ENCODE assay signal across 8 cellular contexts in genomic region chr3:53348118-53348517, GRCh38. TPM values are rescaled to one million over a fixed set of nuclear protein-coding genes. Genes with fewer than 3 reads are reported as not detected.
DNase-seq lines count a peak whose midpoint lies in the region; ATAC-seq and TF ChIP-seq lines count a peak whose summit lies in the region.
"Not testable (repeated sequence)": the region's sequence is repeated elsewhere in the genome, so short reads cannot be mapped to it uniquely, and the experiment has no call there.

No MANE protein-coding gene starts in this region.

- in situ Hi-C loops in gastrocnemius medialis (cut with MboI; ENCODE audit: low sequenced_read_pairs in 4 of 4), result loop anchor here in 1 of 4 donors (25.0 kb wide), 1 partner anchor 539 kb away; the partner anchor contains the start of genes ACTR8 and SELENOK

- H3K4me1 Mint-ChIP-seq in activated T-cell treated with anti-CD3 and anti-CD28 coated beads, Interleukin-2, amount 50 U/mL, for 24 hours (ENCODE audit: low read depth), result peaks cover 28% of the 10 kb centered on the region
- H3K4me1 Mint-ChIP-seq in central memory CD8-positive, alpha-beta T cell, result peaks cover 32% of the 10 kb centered on the region
- peaks cover 17% of the 10 kb centered on the region for H3K4me1 Mint-ChIP-seq in glutamatergic neuron (ENCODE audit: low read depth, unreplicated experiment)

- H3K36me3 Mint-ChIP-seq in activated T-cell treated with anti-CD3 and anti-CD28 coated beads, Interleukin-2, amount 50 U/mL, for 24 hours (ENCODE audit: low read depth), result peaks cover 37% of the 10 kb centered on the region
- peaks cover 15% of the 10 kb centered on the region for H3K36me3 Mint-ChIP-seq in central memory CD8-positive, alpha-beta T cell (ENCODE audit: insufficient read depth)
- H3K36me3 Mint-ChIP-seq in glutamatergic neuron (ENCODE audit: unreplicated experiment), result not testable (repeated sequence)

- not testable (repeated sequence) for H3K27me3 ChIP-seq in NT2/D1 (ENCODE audit: insufficient read depth, insufficient read length); mononuclear cell (ENCODE audit: insufficient read depth, low read length); gastrocnemius medialis; uterus

- H3K27ac ChIP-seq in gastrocnemius medialis (peak overlapping the region; percentile 97 to 99 (median 98)), uterus (peak overlapping the region; percentile 92 to 94)

- H3K27me3 Mint-ChIP-seq in activated T-cell treated with anti-CD3 and anti-CD28 coated beads, Interleukin-2, amount 50 U/mL, for 24 hours; central memory CD8-positive, alpha-beta T cell; glutamatergic neuron (ENCODE audit: unreplicated experiment): not testable (repeated sequence)

- ATAC-seq in central memory CD8-positive, alpha-beta T cell (replicated peaks; ENCODE audit: extremely low read depth, poor library complexity, severe bottlenecking); gastrocnemius medialis: not testable (repeated sequence)

- H3K36me3 ChIP-seq in ES-I3 (ENCODE audit: insufficient read depth, low read length); uterus: not testable (repeated sequence)
- peaks cover 14% of the 10 kb centered on the region for H3K36me3 ChIP-seq in NT2/D1 (ENCODE audit: insufficient read depth, insufficient read length, low read length)
- H3K36me3 ChIP-seq in gastrocnemius medialis, result peaks cover 0 to 11% of the 10 kb centered on the region in 2 donors

- H3K27ac Mint-ChIP-seq in activated T-cell treated with anti-CD3 and anti-CD28 coated beads, Interleukin-2, amount 50 U/mL, for 24 hours, result peak overlapping the region; percentile 98
- H3K27ac Mint-ChIP-seq in central memory CD8-positive, alpha-beta T cell (ENCODE audit: low read depth), result peak overlapping the region; percentile 99
- peak overlapping the region; percentile 98 for H3K27ac Mint-ChIP-seq in glutamatergic neuron (ENCODE audit: unreplicated experiment)

- not testable (repeated sequence) for H3K9me3 ChIP-seq in ES-I3 (ENCODE audit: control insufficient read depth, insufficient read depth, low read length); NT2/D1 (ENCODE audit: insufficient read depth, low read length); mononuclear cell (ENCODE audit: low read depth, low read length); gastrocnemius medialis; uterus

- not testable (repeated sequence) for TF ChIP-seq CTCF in glutamatergic neuron (IDR thresholded peaks at IDR 0.05; ENCODE audit: partially characterized antibody, unreplicated experiment); gastrocnemius medialis (IDR thresholded peaks at IDR 0.05 in 4 of 5, conservative IDR thresholded peaks at IDR 0.05 in 1 of 5); uterus (IDR thresholded peaks at IDR 0.05)

- H3K4me3 ChIP-seq in NT2/D1 (ENCODE audit: insufficient read length, low read depth) (peak overlapping the region; percentile 98), mononuclear cell (ENCODE audit: low read length) (peak overlapping the region; percentile 97), gastrocnemius medialis (peak overlapping the region; percentile 53 to 99 (median 98)), uterus (peak overlapping the region; percentile 96 to 97)

- H3K4me1 ChIP-seq in ES-I3 (ENCODE audit: insufficient read depth, low read length); NT2/D1 (ENCODE audit: insufficient read depth, insufficient read length); uterus: not testable (repeated sequence)
- H3K4me1 ChIP-seq in mononuclear cell (ENCODE audit: insufficient read depth, low read length) (peaks cover 23% of the 10 kb centered on the region), gastrocnemius medialis (peaks cover 2 to 24% of the 10 kb centered on the region in 2 donors)

- not testable (repeated sequence) for H3K9me3 Mint-ChIP-seq in activated T-cell treated with anti-CD3 and anti-CD28 coated beads, Interleukin-2, amount 50 U/mL, for 24 hours; central memory CD8-positive, alpha-beta T cell; glutamatergic neuron (ENCODE audit: unreplicated experiment)

- peak overlapping the region; percentile 98 for H3K4me3 Mint-ChIP-seq in activated T-cell treated with anti-CD3 and anti-CD28 coated beads, Interleukin-2, amount 50 U/mL, for 24 hours
- H3K4me3 Mint-ChIP-seq in central memory CD8-positive, alpha-beta T cell, result peak overlapping the region; percentile 99
- peak overlapping the region; percentile 98 for H3K4me3 Mint-ChIP-seq in glutamatergic neuron (ENCODE audit: unreplicated experiment)

- not testable (repeated sequence) for TF ChIP-seq POLR2A in gastrocnemius medialis (IDR thresholded peaks at IDR 0.05); uterus (IDR thresholded peaks at IDR 0.05)

- peak overlapping the region; percentile 75 for H3K9ac ChIP-seq in ES-I3 (ENCODE audit: low read depth, low read length)
- peak overlapping the region; percentile 99 for H3K9ac ChIP-seq in NT2/D1 (ENCODE audit: insufficient read length, low read depth)

- intact Hi-C loops in gastrocnemius medialis (cut with DNase I; ENCODE audit: low total_unique reads), result loop anchor here (5.0 kb wide), 1 partner anchor 91 kb away; the partner anchor contains the start of gene TKT
- intact Hi-C loops in uterus (cut with DNase I; ENCODE audit: low total_unique reads), result not testable (repeated sequence)

- DNase-seq in NT2/D1 (ENCODE audit: low read depth, low spot score); activated T-cell treated with anti-CD3 and anti-CD28 coated beads, Interleukin-2, amount 50 U/mL, for 24 hours; central memory CD8-positive, alpha-beta T cell (ENCODE audit: low spot score in 2 of 2); glutamatergic neuron; gastrocnemius medialis: not testable (repeated sequence)
- DNase-seq in uterus, result peak in 1 of 2 donors; percentile 16

RNA-seq across cellular contexts. Expression of gene DCP1A, which starts 0.8 kb away (rescaled TPM):
- total RNA-seq in glutamatergic neuron (ENCODE audit: unreplicated experiment) (41.6 TPM), mononuclear cell (80.2 TPM), gastrocnemius medialis (10 to 100 TPM; 10.9 to 18.4 (median 15.2) TPM), uterus (10 to 100 TPM; 27.2 to 39.4 (median 34.5) TPM)
